1 cellular context compared by ENCODE assay signal in the genomic region with DNA sequence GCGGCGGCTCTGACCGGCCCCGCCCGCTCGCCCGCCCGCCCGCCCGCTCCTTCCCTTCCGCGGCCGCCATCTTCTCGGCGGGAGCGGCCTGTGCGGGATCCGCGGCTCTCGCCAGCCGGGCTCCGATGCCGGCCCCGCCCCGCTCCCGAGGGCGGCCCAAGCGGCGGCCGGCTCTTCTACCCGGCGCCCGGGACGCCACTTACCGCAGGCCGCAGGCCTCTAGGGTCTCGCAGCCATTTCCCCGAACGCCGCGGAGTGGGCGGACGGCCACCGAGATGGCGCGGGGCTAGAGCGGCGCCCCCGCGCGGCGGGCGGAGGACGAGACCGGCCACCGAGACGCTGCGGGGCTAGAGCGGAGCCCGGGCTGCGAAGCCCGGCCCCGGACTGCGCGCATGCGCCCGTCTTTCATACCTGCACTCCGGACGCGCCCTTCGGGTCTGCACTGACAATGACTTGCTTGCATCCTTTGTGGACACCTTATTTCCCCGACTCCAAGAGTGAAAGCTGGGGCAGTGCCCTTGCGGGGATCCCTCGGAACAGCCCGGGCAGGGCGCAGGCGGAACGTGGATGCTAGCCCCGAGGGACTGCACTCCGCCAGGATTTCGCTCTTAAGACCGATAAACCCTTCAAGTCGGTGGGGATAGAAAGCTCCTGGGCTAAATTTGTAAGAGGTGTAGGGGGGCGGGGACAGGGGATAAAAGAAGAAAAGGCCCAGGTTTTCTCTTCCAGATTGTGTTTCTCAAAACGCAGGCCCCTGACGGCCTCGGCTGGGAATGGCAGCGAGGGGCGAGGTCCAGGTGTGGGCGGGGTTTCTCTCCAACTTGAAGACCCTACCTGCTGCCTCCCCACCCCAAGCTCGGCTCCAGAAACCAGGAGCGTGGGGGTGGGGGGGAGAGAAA.
A peak's percentile ranks its signal among the peaks of the same experiment; 100 is the strongest.
TF ChIP-seq lines count a peak whose summit lies in the region.

TSS of gene DIDO1 (minus strand) at position 277 of the 899 bp plus-strand sequence.

TF ChIP-seq in GM12878, 131 proteins besides CTCF, POLR2A, EP300 and RAD21 (continued from another document):
- TF ChIP-seq, protein P1, sequence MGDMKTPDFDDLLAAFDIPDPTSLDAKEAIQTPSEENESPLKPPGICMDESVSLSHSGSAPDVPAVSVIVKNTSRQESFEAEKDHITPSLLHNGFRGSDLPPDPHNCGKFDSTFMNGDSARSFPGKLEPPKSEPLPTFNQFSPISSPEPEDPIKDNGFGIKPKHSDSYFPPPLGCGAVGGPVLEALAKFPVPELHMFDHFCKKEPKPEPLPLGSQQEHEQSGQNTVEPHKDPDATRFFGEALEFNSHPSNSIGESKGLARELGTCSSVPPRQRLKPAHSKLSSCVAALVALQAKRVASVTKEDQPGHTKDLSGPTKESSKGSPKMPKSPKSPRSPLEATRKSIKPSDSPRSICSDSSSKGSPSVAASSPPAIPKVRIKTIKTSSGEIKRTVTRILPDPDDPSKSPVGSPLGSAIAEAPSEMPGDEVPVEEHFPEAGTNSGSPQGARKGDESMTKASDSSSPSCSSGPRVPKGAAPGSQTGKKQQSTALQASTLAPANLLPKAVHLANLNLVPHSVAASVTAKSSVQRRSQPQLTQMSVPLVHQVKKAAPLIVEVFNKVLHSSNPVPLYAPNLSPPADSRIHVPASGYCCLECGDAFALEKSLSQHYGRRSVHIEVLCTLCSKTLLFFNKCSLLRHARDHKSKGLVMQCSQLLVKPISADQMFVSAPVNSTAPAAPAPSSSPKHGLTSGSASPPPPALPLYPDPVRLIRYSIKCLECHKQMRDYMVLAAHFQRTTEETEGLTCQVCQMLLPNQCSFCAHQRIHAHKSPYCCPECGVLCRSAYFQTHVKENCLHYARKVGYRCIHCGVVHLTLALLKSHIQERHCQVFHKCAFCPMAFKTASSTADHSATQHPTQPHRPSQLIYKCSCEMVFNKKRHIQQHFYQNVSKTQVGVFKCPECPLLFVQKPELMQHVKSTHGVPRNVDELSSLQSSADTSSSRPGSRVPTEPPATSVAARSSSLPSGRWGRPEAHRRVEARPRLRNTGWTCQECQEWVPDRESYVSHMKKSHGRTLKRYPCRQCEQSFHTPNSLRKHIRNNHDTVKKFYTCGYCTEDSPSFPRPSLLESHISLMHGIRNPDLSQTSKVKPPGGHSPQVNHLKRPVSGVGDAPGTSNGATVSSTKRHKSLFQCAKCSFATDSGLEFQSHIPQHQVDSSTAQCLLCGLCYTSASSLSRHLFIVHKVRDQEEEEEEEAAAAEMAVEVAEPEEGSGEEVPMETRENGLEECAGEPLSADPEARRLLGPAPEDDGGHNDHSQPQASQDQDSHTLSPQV (IDR thresholded peaks at IDR 0.05): no peak
- TF ChIP-seq RCOR1 (conservative IDR thresholded peaks at IDR 0.05; ENCODE audit: low read depth, low read length) (0 out of 2 replicates have a peak, but pooled peaks have one; percentile 36), USF1 (IDR thresholded peaks at IDR 0.05; ENCODE audit: borderline replicate concordance, extremely low read length, insufficient read depth, low read depth, low read length) (no peak), CREB1 (IDR thresholded peaks at IDR 0.05; ENCODE audit: low read depth) (no peak; the same call in 1 of the 2 replicates), TAF1 (IDR thresholded peaks at IDR 0.05; ENCODE audit: borderline replicate concordance, low read depth, low read length) (peak; percentile 93), TCF3 (IDR thresholded peaks at IDR 0.05; ENCODE audit: borderline replicate concordance, insufficient read depth, low read depth, low read length) (0 out of 2 replicates have a peak, but pooled peaks have one; percentile 27), NFYA (IDR thresholded peaks at IDR 0.05; ENCODE audit: borderline replicate concordance, low read depth, low read length) (no peak), BCL3 (IDR thresholded peaks at IDR 0.05; ENCODE audit: borderline replicate concordance, insufficient read depth, low read depth, low read length, poor library complexity, severe bottlenecking) (peak; percentile 59), EZH2 (IDR thresholded peaks at IDR 0.05; ENCODE audit: borderline replicate concordance, control insufficient read depth, low read depth, low read length) (no peak), CHD1 (IDR thresholded peaks at IDR 0.05; ENCODE audit: low read depth, low read length) (no peak), SPI1 (IDR thresholded peaks at IDR 0.05; ENCODE audit: borderline replicate concordance, insufficient read depth, low read depth, low read length) (no peak), ZNF384 (IDR thresholded peaks at IDR 0.05; ENCODE audit: borderline replicate concordance, low read depth, low read length) (no peak), RAD51 (IDR thresholded peaks at IDR 0.05) (no peak), TARDBP (IDR thresholded peaks at IDR 0.05; ENCODE audit: borderline replicate concordance) (peak; percentile 58; the same call in 1 of the 2 replicates), SIN3A (IDR thresholded peaks at IDR 0.05; ENCODE audit: low read depth, low read length) (no peak), MTA2 (IDR thresholded peaks at IDR 0.05; ENCODE audit: low read depth) (no peak), IRF4 (IDR thresholded peaks at IDR 0.05; ENCODE audit: low read depth, low read length) (no peak), HDGF (IDR thresholded peaks at IDR 0.05) (0 out of 2 replicates have a peak, but pooled peaks have one; percentile 25), ZBED1 (IDR thresholded peaks at IDR 0.05; ENCODE audit: borderline replicate concordance) (no peak), HDAC6 (IDR thresholded peaks at IDR 0.05; ENCODE audit: unreplicated experiment) (no peak), ZNF24 (IDR thresholded peaks at IDR 0.05) (peak; percentile 71), IKZF2 (IDR thresholded peaks at IDR 0.05) (no peak), GABPA (IDR thresholded peaks at IDR 0.05; ENCODE audit: low read depth) (no peak), ZNF274 (IDR thresholded peaks at IDR 0.05; ENCODE audit: insufficient read depth, insufficient read length) (no peak), CBX5 (IDR thresholded peaks at IDR 0.05; ENCODE audit: low read depth) (no peak), SIX5 (IDR thresholded peaks at IDR 0.05; ENCODE audit: low read depth, low read length, severe bottlenecking) (peak; percentile 19), LARP7 (IDR thresholded peaks at IDR 0.05) (peak; percentile 93), ESRRA (IDR thresholded peaks at IDR 0.05; ENCODE audit: low read length) (no peak), WRNIP1 (IDR thresholded peaks at IDR 0.05; ENCODE audit: borderline replicate concordance, low read depth, low read length) (no peak), KLF5 (IDR thresholded peaks at IDR 0.05; ENCODE audit: partially characterized antibody) (peak; percentile 87), NFIC (IDR thresholded peaks at IDR 0.05; ENCODE audit: low read depth, low read length) (no peak)
- TF ChIP-seq, protein P2, sequence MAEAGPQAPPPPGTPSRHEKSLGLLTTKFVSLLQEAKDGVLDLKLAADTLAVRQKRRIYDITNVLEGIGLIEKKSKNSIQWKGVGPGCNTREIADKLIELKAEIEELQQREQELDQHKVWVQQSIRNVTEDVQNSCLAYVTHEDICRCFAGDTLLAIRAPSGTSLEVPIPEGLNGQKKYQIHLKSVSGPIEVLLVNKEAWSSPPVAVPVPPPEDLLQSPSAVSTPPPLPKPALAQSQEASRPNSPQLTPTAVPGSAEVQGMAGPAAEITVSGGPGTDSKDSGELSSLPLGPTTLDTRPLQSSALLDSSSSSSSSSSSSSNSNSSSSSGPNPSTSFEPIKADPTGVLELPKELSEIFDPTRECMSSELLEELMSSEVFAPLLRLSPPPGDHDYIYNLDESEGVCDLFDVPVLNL (IDR thresholded peaks at IDR 0.05; ENCODE audit: low read depth, low read length): no peak
- TF ChIP-seq, protein P3, sequence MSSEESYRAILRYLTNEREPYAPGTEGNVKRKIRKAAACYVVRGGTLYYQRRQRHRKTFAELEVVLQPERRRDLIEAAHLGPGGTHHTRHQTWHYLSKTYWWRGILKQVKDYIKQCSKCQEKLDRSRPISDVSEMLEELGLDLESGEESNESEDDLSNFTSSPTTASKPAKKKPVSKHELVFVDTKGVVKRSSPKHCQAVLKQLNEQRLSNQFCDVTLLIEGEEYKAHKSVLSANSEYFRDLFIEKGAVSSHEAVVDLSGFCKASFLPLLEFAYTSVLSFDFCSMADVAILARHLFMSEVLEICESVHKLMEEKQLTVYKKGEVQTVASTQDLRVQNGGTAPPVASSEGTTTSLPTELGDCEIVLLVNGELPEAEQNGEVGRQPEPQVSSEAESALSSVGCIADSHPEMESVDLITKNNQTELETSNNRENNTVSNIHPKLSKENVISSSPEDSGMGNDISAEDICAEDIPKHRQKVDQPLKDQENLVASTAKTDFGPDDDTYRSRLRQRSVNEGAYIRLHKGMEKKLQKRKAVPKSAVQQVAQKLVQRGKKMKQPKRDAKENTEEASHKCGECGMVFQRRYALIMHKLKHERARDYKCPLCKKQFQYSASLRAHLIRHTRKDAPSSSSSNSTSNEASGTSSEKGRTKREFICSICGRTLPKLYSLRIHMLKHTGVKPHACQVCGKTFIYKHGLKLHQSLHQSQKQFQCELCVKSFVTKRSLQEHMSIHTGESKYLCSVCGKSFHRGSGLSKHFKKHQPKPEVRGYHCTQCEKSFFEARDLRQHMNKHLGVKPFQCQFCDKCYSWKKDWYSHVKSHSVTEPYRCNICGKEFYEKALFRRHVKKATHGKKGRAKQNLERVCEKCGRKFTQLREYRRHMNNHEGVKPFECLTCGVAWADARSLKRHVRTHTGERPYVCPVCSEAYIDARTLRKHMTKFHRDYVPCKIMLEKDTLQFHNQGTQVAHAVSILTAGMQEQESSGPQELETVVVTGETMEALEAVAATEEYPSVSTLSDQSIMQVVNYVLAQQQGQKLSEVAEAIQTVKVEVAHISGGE (CRISPR knock-in tag; IDR thresholded peaks at IDR 0.05): no peak
